ENCODE assay signal across 1 cellular context in the genomic region with DNA sequence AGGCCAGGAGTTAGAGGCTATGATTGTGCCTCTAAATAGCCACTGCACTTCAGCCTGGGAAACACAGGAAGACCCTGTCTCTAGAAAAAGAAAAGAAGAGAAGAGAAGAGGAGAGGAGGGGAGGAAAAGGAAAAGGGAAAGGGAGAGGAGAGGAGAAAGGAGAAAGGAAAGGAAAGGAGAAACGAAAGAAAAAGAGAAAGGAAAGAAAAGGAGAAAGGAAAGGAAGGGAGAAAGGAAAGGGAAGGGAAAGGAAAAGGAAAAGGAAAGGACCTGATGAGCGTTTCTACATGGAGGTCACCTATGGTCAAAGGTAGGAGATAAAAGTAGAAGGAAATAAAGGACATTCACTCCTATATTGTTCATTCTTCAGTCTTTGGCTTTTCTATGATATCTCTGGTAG.
TF ChIP-seq lines count a peak whose summit lies in the region.

No MANE protein-coding gene starts in this region.

TF ChIP-seq in HepG2, 621 proteins besides CTCF, POLR2A, EP300 and RAD21 (continued from another document):
- TF ChIP-seq, protein P1, sequence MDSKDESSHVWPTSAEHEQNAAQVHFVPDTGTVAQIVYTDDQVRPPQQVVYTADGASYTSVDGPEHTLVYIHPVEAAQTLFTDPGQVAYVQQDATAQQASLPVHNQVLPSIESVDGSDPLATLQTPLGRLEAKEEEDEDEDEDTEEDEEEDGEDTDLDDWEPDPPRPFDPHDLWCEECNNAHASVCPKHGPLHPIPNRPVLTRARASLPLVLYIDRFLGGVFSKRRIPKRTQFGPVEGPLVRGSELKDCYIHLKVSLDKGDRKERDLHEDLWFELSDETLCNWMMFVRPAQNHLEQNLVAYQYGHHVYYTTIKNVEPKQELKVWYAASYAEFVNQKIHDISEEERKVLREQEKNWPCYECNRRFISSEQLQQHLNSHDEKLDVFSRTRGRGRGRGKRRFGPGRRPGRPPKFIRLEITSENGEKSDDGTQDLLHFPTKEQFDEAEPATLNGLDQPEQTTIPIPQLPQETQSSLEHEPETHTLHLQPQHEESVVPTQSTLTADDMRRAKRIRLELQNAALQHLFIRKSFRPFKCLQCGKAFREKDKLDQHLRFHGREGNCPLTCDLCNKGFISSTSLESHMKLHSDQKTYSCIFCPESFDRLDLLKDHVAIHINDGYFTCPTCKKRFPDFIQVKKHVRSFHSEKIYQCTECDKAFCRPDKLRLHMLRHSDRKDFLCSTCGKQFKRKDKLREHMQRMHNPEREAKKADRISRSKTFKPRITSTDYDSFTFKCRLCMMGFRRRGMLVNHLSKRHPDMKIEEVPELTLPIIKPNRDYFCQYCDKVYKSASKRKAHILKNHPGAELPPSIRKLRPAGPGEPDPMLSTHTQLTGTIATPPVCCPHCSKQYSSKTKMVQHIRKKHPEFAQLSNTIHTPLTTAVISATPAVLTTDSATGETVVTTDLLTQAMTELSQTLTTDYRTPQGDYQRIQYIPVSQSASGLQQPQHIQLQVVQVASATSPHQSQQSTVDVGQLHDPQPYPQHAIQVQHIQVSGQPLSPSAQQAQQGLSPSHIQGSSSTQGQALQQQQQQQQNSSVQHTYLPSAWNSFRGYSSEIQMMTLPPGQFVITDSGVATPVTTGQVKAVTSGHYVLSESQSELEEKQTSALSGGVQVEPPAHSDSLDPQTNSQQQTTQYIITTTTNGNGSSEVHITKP (CRISPR knock-in tag; IDR thresholded peaks at IDR 0.05; ENCODE audit: low read depth), result no peak
